ENCODE assay signal across 8 cellular contexts in the genomic region with DNA sequence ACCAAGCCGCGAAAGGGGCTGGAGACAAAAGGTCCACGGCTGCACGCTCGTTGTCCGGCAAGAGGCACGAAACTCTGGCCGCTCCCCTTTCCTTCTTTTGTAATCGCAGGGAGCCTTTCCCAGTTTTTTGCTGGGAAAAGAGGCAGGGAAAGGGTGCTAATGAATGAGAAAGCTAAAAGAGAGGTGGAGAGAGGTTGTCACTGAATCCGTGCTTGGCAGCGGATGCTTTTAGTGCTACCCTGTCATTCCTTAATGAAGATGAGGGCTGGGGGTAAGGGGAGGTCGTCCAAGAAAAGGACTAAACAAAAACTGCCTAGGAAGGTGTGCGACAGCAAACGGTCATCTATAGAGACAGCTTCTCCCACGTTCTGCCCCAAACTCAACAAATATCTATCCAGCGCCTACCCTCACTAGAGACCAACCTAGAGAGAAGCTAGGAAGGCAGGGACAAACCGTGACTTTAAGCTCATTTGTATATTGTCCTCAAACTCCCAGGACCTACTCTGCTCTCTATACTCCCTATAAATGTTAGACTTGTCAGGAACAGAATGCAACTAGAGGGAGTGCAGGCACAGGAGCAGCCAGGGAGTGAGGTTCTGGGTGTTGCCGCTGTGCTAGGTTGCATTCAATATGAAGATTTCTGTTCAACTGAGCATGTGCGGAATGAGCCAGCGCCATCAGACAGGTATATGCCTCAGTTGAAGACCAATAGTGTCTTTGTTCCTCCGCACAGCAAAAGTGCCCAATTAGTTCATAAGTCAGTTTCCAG. TPM values are rescaled to one million over a fixed set of nuclear protein-coding genes. Genes with fewer than 3 reads are reported as not detected.
DNase-seq lines count a peak whose midpoint lies in the region; ATAC-seq and TF ChIP-seq lines count a peak whose summit lies in the region.

No MANE protein-coding gene starts in this region.

- H3K9ac ChIP-seq in SU-DHL-6 (ENCODE audit: low read length), result peak overlapping the region; percentile 85

- H3K9me3 Mint-ChIP-seq in chondrocyte (ENCODE audit: low read depth), result peaks cover under 1% of the 10 kb centered on the region
- no peaks in the 10 kb centered on the region for H3K9me3 Mint-ChIP-seq in stimulated activated effector memory CD8-positive, alpha-beta T cell treated with anti-CD3 and anti-CD28 coated beads, Interleukin-12 subunit alpha, Interleukin-12 subunit beta, amount 100 ng/mL, for 72 hours

- H3K79me2 ChIP-seq in SU-DHL-6 (ENCODE audit: insufficient read depth, low read length), result peaks cover 37% of the 10 kb centered on the region

- H3K36me3 Mint-ChIP-seq in chondrocyte (ENCODE audit: low read depth), result no peaks in the 10 kb centered on the region
- peaks cover 12% of the 10 kb centered on the region for H3K36me3 Mint-ChIP-seq in stimulated activated effector memory CD8-positive, alpha-beta T cell treated with anti-CD3 and anti-CD28 coated beads, Interleukin-12 subunit alpha, Interleukin-12 subunit beta, amount 100 ng/mL, for 72 hours

- peak overlapping the region; percentile 98 for H2AFZ ChIP-seq in SU-DHL-6 (ENCODE audit: low read depth, low read length, severe bottlenecking)

- no peaks in the 10 kb centered on the region for H4K20me1 ChIP-seq in SU-DHL-6 (ENCODE audit: low read depth, low read length)

- H3K4me1 Mint-ChIP-seq in chondrocyte (ENCODE audit: low read depth), result peaks cover 9% of the 10 kb centered on the region
- H3K4me1 Mint-ChIP-seq in stimulated activated effector memory CD8-positive, alpha-beta T cell treated with anti-CD3 and anti-CD28 coated beads, Interleukin-12 subunit alpha, Interleukin-12 subunit beta, amount 100 ng/mL, for 72 hours, result peaks cover 8% of the 10 kb centered on the region

- TF ChIP-seq CTCF in SU-DHL-6 (IDR thresholded peaks at IDR 0.05; ENCODE audit: insufficient read depth, low read length, poor library complexity, severe bottlenecking) (no peak), chondrocyte (IDR thresholded peaks at IDR 0.05) (no peak)

- no peak for ATAC-seq in stimulated activated effector memory CD8-positive, alpha-beta T cell treated with anti-CD3 and anti-CD28 coated beads, Interleukin-12 subunit alpha, Interleukin-12 subunit beta, amount 100 ng/mL, for 72 hours
- ATAC-seq in GM21737 (IDR thresholded peaks at IDR 0.05; ENCODE audit: unreplicated experiment), result no peak
- no peak for ATAC-seq in GM21381 (IDR thresholded peaks at IDR 0.05; ENCODE audit: unreplicated experiment)

- no peaks in the 10 kb centered on the region for H3K36me3 ChIP-seq in SU-DHL-6 (ENCODE audit: low read length)

- DNase-seq in DMS53 (lab: John Stamatoyannopoulos, UW) (peak; percentile 80), LHCN-M2 (ENCODE audit: low read depth) (peak; percentile 39), chondrocyte (ENCODE audit: low spot score) (no peak), left kidney (ENCODE audit: low read depth, low spot score) (peak; percentile 56)
- DNase-seq in stimulated activated effector memory CD8-positive, alpha-beta T cell treated with anti-CD3 and anti-CD28 coated beads, Interleukin-12 subunit alpha, Interleukin-12 subunit beta, amount 100 ng/mL, for 72 hours (ENCODE audit: low spot score in 2 of 2), result no peak

- H3K4me3 ChIP-seq in SU-DHL-6 (ENCODE audit: insufficient read depth, low read length, poor library complexity, severe bottlenecking), result peak overlapping the region; percentile 57

- no peaks in the 10 kb centered on the region for H3K9me2 ChIP-seq in SU-DHL-6 (replicated peaks; ENCODE audit: insufficient read depth, low read length)

- H3K27ac Mint-ChIP-seq in chondrocyte (ENCODE audit: unreplicated experiment), result peak overlapping the region; percentile 90
- peak overlapping the region; percentile 43 for H3K27ac Mint-ChIP-seq in stimulated activated effector memory CD8-positive, alpha-beta T cell treated with anti-CD3 and anti-CD28 coated beads, Interleukin-12 subunit alpha, Interleukin-12 subunit beta, amount 100 ng/mL, for 72 hours

- no peak overlapping the region for H3K27ac ChIP-seq in SU-DHL-6 (ENCODE audit: low read depth, low read length)

- no peaks in the 10 kb centered on the region; the same call in 1 of the 2 replicates for H3F3A ChIP-seq in SU-DHL-6 (ENCODE audit: insufficient read depth)

- H3K9me3 ChIP-seq in SU-DHL-6 (ENCODE audit: insufficient read depth, low read length), result no peaks in the 10 kb centered on the region

- H3K27me3 ChIP-seq in SU-DHL-6 (ENCODE audit: low read length), result no peaks in the 10 kb centered on the region

- H3K4me3 Mint-ChIP-seq in chondrocyte (ENCODE audit: unreplicated experiment), result peak overlapping the region; percentile 80
- H3K4me3 Mint-ChIP-seq in stimulated activated effector memory CD8-positive, alpha-beta T cell treated with anti-CD3 and anti-CD28 coated beads, Interleukin-12 subunit alpha, Interleukin-12 subunit beta, amount 100 ng/mL, for 72 hours, result peak overlapping the region; percentile 71

- peak overlapping the region; percentile 86 for H3K4me2 ChIP-seq in SU-DHL-6 (ENCODE audit: low read depth, low read length, poor library complexity, severe bottlenecking)

- H3K27me3 Mint-ChIP-seq in chondrocyte (ENCODE audit: low read depth), result no peaks in the 10 kb centered on the region

RNA-seq across cellular contexts. Expression of a gene that starts 0.8 kb away (rescaled TPM):
- total RNA-seq in LHCN-M2 (2014; rRNA removed) (23.7 and 26.4 TPM in 2 replicates), chondrocyte (39.5 to 44.9 TPM (median 40.8 TPM) in 3 replicates)
- polyA plus RNA-seq in LHCN-M2 (2012), result 9.5 TPM

Comparison
In these comparisons a context has a peak if more than half of its experiments do, and no peak if none do; other contexts are left out.
1. DNase-seq: peak in DMS53 (single experiment), LHCN-M2 (single experiment) and left kidney (single experiment); none in chondrocyte (single experiment) and stimulated activated effector memory CD8-positive, alpha-beta T cell treated with anti-CD3 and anti-CD28 coated beads, Interleukin-12 subunit alpha, Interleukin-12 subunit beta, amount 100 ng/mL, for 72 hours (0 of 2).